In the genomic region with DNA sequence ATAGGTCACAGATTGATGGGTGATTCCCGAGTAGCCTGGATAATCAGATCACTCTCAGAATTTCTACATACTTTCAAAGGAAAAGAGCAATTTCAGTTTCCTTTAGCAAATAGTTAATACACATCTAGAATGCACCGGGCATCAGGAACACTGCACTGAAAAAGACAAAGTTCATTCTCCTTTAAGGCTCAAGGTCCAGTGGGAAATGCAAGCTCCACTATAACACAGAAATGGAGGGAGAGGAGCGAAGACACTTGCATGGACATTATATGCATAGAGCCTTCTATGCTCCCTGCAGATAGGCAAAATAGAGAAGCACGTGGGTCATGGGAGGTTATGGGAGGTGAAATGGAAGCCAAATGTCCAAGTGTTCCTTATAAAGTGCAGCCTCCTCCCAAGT, we compare ENCODE assay signal across 25 cellular contexts. TPM values are rescaled to one million over a fixed set of nuclear protein-coding genes. Genes with fewer than 3 reads are reported as not detected.
DNase-seq lines count a peak whose midpoint lies in the region; ATAC-seq and TF ChIP-seq lines count a peak whose summit lies in the region.
"Had no signal": no experiment of that assay in that cellular context is flagged by ENCODE, and none has a peak within 500 bp of the region (broad histone marks: within the 10 kb centered on the region; RNA-seq: fewer than 3 reads in every experiment).

No MANE protein-coding gene starts in this region.

- peak overlapping the region; percentile 70 for H3K4me3 Mint-ChIP-seq in natural killer cell
- no peak overlapping the region for H3K4me3 Mint-ChIP-seq in natural killer cell treated with Interleukin-12 subunit alpha and Interleukin-12 subunit beta and Interleukin-15 and Interleukin-18, amount 100 ng/mL, for 72 hours
- H3K4me3 Mint-ChIP-seq in immature natural killer cell = peak overlapping the region in 4 of 5 donors; percentile 12 to 83 (median 48)
- H3K4me3 Mint-ChIP-seq: CD14-positive monocyte; CD4-positive, alpha-beta memory T cell; CD4-positive, CD25-positive, alpha-beta regulatory T cell had no signal

- H3K4ac ChIP-seq in neuronal stem cell (ENCODE audit: low read length) = no peak overlapping the region
- no peak overlapping the region for H3K4ac ChIP-seq in trophoblast cell (ENCODE audit: low read depth, low read length)

- no peak overlapping the region for H4K8ac ChIP-seq in neuronal stem cell (ENCODE audit: low read depth, low read length)
- H4K8ac ChIP-seq in trophoblast cell (ENCODE audit: low read depth, low read length) = no peak overlapping the region

- H3K4me2 ChIP-seq in neuronal stem cell (ENCODE audit: insufficient read depth, low read length, poor library complexity, severe bottlenecking) (no peak overlapping the region), trophoblast cell (ENCODE audit: low read length) (no peak overlapping the region)
- H3K4me2 ChIP-seq: BLaER1 had no signal

- H3K27me3 ChIP-seq in neuronal stem cell (ENCODE audit: control insufficient read depth in 3 of 3, insufficient read depth in 3 of 3, low read depth in 1 of 3, low read length in 3 of 3) = no peaks in the 10 kb centered on the region
- H3K27me3 ChIP-seq in trophoblast cell (ENCODE audit: insufficient read depth, low read length) = no peaks in the 10 kb centered on the region
- H3K27me3 ChIP-seq: BE2C, BLaER1 had no signal

- H3K9ac ChIP-seq in neuronal stem cell (ENCODE audit: low read depth, low read length, poor library complexity) (no peak overlapping the region), trophoblast cell (ENCODE audit: low read length) (no peak overlapping the region)
- H3K9ac ChIP-seq: BLaER1 had no signal

- no peak overlapping the region for H4K91ac ChIP-seq in neuronal stem cell (ENCODE audit: low read depth, low read length, poor library complexity)
- no peak overlapping the region for H4K91ac ChIP-seq in trophoblast cell (ENCODE audit: low read depth, low read length)

- no peak overlapping the region for H2BK15ac ChIP-seq in neuronal stem cell (ENCODE audit: low read length)

- H3K36me3 Mint-ChIP-seq in natural killer cell (no peaks in the 10 kb centered on the region), immature natural killer cell (peaks cover 0 to 12% (median 7%) of the 10 kb centered on the region in 3 donors)
- no peaks in the 10 kb centered on the region for H3K36me3 Mint-ChIP-seq in natural killer cell treated with Interleukin-12 subunit alpha and Interleukin-12 subunit beta and Interleukin-15 and Interleukin-18, amount 100 ng/mL, for 72 hours
- H3K36me3 Mint-ChIP-seq: CD14-positive monocyte; CD4-positive, alpha-beta memory T cell; CD4-positive, CD25-positive, alpha-beta regulatory T cell; CD8-positive, alpha-beta memory T cell had no signal

- H3K27ac Mint-ChIP-seq in natural killer cell = peak overlapping the region; percentile 72 to 85
- H3K27ac Mint-ChIP-seq in natural killer cell treated with Interleukin-12 subunit alpha and Interleukin-12 subunit beta and Interleukin-15 and Interleukin-18, amount 100 ng/mL, for 72 hours = no peak overlapping the region
- peak overlapping the region; percentile 87 to 97 (median 90) for H3K27ac Mint-ChIP-seq in immature natural killer cell
- H3K27ac Mint-ChIP-seq: CD14-positive monocyte; CD4-positive, alpha-beta memory T cell; CD4-positive, CD25-positive, alpha-beta regulatory T cell had no signal

- H3K4me3 ChIP-seq in neuronal stem cell (ENCODE audit: low read length in 2 of 2) (no peak overlapping the region), trophoblast cell (ENCODE audit: low read depth, low read length) (no peak overlapping the region)
- H3K4me3 ChIP-seq: BLaER1, GM12878 had no signal

- H3K4me1 Mint-ChIP-seq in natural killer cell (peaks cover 55 to 65% of the 10 kb centered on the region in 2 donors), immature natural killer cell (peaks cover 63 to 71% of the 10 kb centered on the region in 2 donors)
- H3K4me1 Mint-ChIP-seq in natural killer cell treated with Interleukin-12 subunit alpha and Interleukin-12 subunit beta and Interleukin-15 and Interleukin-18, amount 100 ng/mL, for 72 hours (ENCODE audit: low read depth in 2 of 2) = peaks cover 43 to 47% of the 10 kb centered on the region in 2 donors
- H3K4me1 Mint-ChIP-seq: CD14-positive monocyte; CD4-positive, CD25-positive, alpha-beta regulatory T cell had no signal

- H3K36me3 ChIP-seq in neuronal stem cell (replicated peaks in 1 of 2; ENCODE audit: control insufficient read depth in 2 of 2, insufficient read depth in 2 of 2, low read length in 2 of 2) (no peaks in the 10 kb centered on the region), trophoblast cell (ENCODE audit: control insufficient read depth in 1 of 2, insufficient read depth in 2 of 2, low read length in 2 of 2) (no peaks in the 10 kb centered on the region)
- H3K36me3 ChIP-seq: BE2C, BLaER1 had no signal

- ATAC-seq in natural killer cell = no peak
- no peak for ATAC-seq in natural killer cell treated with Interleukin-12 subunit alpha and Interleukin-12 subunit beta and Interleukin-15 and Interleukin-18, amount 100 ng/mL, for 72 hours
- ATAC-seq: GM12878 had no signal

- H3K9me3 Mint-ChIP-seq in natural killer cell = no peaks in the 10 kb centered on the region
- H3K9me3 Mint-ChIP-seq in natural killer cell treated with Interleukin-12 subunit alpha and Interleukin-12 subunit beta and Interleukin-15 and Interleukin-18, amount 100 ng/mL, for 72 hours = no peaks in the 10 kb centered on the region
- H3K9me3 Mint-ChIP-seq in immature natural killer cell = no peaks in the 10 kb centered on the region
- H3K9me3 Mint-ChIP-seq: CD4-positive, alpha-beta memory T cell; CD4-positive, CD25-positive, alpha-beta regulatory T cell; CD8-positive, alpha-beta memory T cell had no signal

- DNase-seq in natural killer cell = no peak
- no peak for DNase-seq in natural killer cell treated with Interleukin-12 subunit alpha and Interleukin-12 subunit beta and Interleukin-15 and Interleukin-18, amount 100 ng/mL, for 72 hours (ENCODE audit: low spot score)
- no peak for DNase-seq in immature natural killer cell
- no peak for DNase-seq in neuronal stem cell (ENCODE audit: low spot score)
- DNase-seq in COLO668 (lab: John Stamatoyannopoulos, UW; ENCODE audit: unreplicated experiment) = no peak
- DNase-seq in trophoblast cell = no peak
- DNase-seq in DMS79 (lab: John Stamatoyannopoulos, UW) = no peak
- DNase-seq: 8988T; ACHN; BE2C; C1 segment of cervical spinal cord; Caco-2; Calu3; CD4-positive, CD25-positive, alpha-beta regulatory T cell; DND-41; EL; GDM1 had no signal

- H3K79me1 ChIP-seq in neuronal stem cell (ENCODE audit: low read depth, low read length) = no peaks in the 10 kb centered on the region
- H3K79me1 ChIP-seq in trophoblast cell (ENCODE audit: low read length) = no peaks in the 10 kb centered on the region

- peak overlapping the region; percentile 19 for H2AK5ac ChIP-seq in neuronal stem cell (ENCODE audit: low read depth, low read length)
- no peak overlapping the region for H2AK5ac ChIP-seq in trophoblast cell (ENCODE audit: low read length)

- H2BK5ac ChIP-seq in neuronal stem cell (ENCODE audit: low read length) (no peak overlapping the region), trophoblast cell (ENCODE audit: low read depth, low read length, poor library complexity) (no peak overlapping the region)

- H3K27me3 Mint-ChIP-seq in natural killer cell (ENCODE audit: low read depth in 2 of 2) (no peaks in the 10 kb centered on the region), immature natural killer cell (ENCODE audit: low read depth in 3 of 3) (peaks cover 3 to 12% (median 5%) of the 10 kb centered on the region in 3 donors)
- H3K27me3 Mint-ChIP-seq in natural killer cell treated with Interleukin-12 subunit alpha and Interleukin-12 subunit beta and Interleukin-15 and Interleukin-18, amount 100 ng/mL, for 72 hours = no peaks in the 10 kb centered on the region

- no peaks in the 10 kb centered on the region for H3K79me2 ChIP-seq in trophoblast cell (ENCODE audit: control insufficient read depth, insufficient read depth, low read length, poor library complexity)

- H3K23ac ChIP-seq in neuronal stem cell (ENCODE audit: low read depth, low read length, poor library complexity) (no peak overlapping the region), trophoblast cell (ENCODE audit: low read length) (no peak overlapping the region)

- H2BK12ac ChIP-seq in neuronal stem cell (ENCODE audit: low read length) = no peak overlapping the region
- H2BK12ac ChIP-seq in trophoblast cell (ENCODE audit: low read length) = no peak overlapping the region

- H2BK120ac ChIP-seq in neuronal stem cell (ENCODE audit: low read depth, low read length) (no peak overlapping the region), trophoblast cell (ENCODE audit: insufficient read depth, low read length, poor library complexity) (no peak overlapping the region)

- H3K18ac ChIP-seq in neuronal stem cell (ENCODE audit: low read length) (no peak overlapping the region), trophoblast cell (ENCODE audit: low read length) (no peak overlapping the region)

- no CpG with 5 or more reads among the region's 4 CpGs for WGBS in neuronal stem cell (ENCODE audit: extremely low coverage in 2 of 2, insufficient read length in 2 of 2, insufficient replicate concordance in 1 of 2), 2 donors
- whole genome bisulfite sequencing in trophoblast cell (ENCODE audit: extremely low coverage, insufficient coverage, insufficient read length) = no CpG with 5 or more reads among the region's 4 CpGs

- intact Hi-C loops in natural killer cell (cut with micrococcal nuclease) = loop anchor here (2.0 kb wide), 1 partner anchor 155 kb away; no protein-coding TSS in a partner anchor

- no peak overlapping the region for H3K27ac ChIP-seq in neuronal stem cell (replicated peaks; ENCODE audit: low read length)
- no peak overlapping the region for H3K27ac ChIP-seq in trophoblast cell (ENCODE audit: low read depth, low read length)
- H3K27ac ChIP-seq: BLaER1 had no signal

- no peak for TF ChIP-seq CTCF in natural killer cell (IDR thresholded peaks at IDR 0.05)

- no peaks in the 10 kb centered on the region for H3K4me1 ChIP-seq in neuronal stem cell (ENCODE audit: control insufficient read depth in 2 of 2, insufficient read depth in 1 of 2, low read depth in 1 of 2, low read length in 2 of 2)
- H3K4me1 ChIP-seq in trophoblast cell (ENCODE audit: control insufficient read depth in 1 of 2, insufficient read depth in 2 of 2, low read length in 2 of 2) = peaks cover 0 to 2% of the 10 kb centered on the region in 2 experiments
- H3K4me1 ChIP-seq: BE2C had no signal

- no peak overlapping the region for H4K12ac ChIP-seq in trophoblast cell (ENCODE audit: low read depth, low read length)

- H3K14ac ChIP-seq in neuronal stem cell (ENCODE audit: low read length) = no peak overlapping the region
- no peak overlapping the region for H3K14ac ChIP-seq in trophoblast cell (ENCODE audit: low read length)

- H2AFZ ChIP-seq in neuronal stem cell (ENCODE audit: low read length) = no peak overlapping the region
- no peak overlapping the region for H2AFZ ChIP-seq in trophoblast cell (ENCODE audit: insufficient read depth, low read length, poor library complexity)

- no peaks in the 10 kb centered on the region for H3K9me3 ChIP-seq in neuronal stem cell (replicated peaks in 1 of 2; ENCODE audit: control insufficient read depth in 2 of 2, insufficient read depth in 1 of 2, low read depth in 1 of 2, low read length in 2 of 2)
- H3K9me3 ChIP-seq in trophoblast cell (ENCODE audit: insufficient read depth, low read depth, low read length) = no peaks in the 10 kb centered on the region
- H3K9me3 ChIP-seq: BE2C, BLaER1, Caco-2 had no signal

RNA-seq across cellular contexts. Expression of gene SLC9A4, which starts 49.1 kb away (rescaled TPM):
- total RNA-seq in natural killer cell = under 1 TPM in 2 of 3 donors, not detected in 1; 0.19 to 0.38 TPM
- under 1 TPM; 0.10 to 0.14 TPM for total RNA-seq in natural killer cell treated with Interleukin-12 subunit alpha and Interleukin-12 subunit beta and Interleukin-15 and Interleukin-18, amount 100 ng/mL, for 72 hours
- polyA plus RNA-seq in immature natural killer cell = not detected
- polyA plus RNA-seq in neuronal stem cell (2013, experiment 1 of 2) = not detected
- polyA plus RNA-seq in neuronal stem cell (2013, experiment 2 of 2) = not detected
- polyA plus RNA-seq in trophoblast cell (2013) = 0.15 TPM in 2 replicates
- total RNA-seq: CD4-positive, CD25-positive, alpha-beta regulatory T cell; CD8-positive, alpha-beta memory T cell; Daoy; G401 had no signal
- polyA plus RNA-seq: AG04450; CD14-positive monocyte; CD4-positive, alpha-beta memory T cell; CD4-positive, CD25-positive, alpha-beta regulatory T cell; CD8-positive, alpha-beta memory T cell; GM12878 had no signal

Comparison
In these comparisons a context has a peak if more than half of its experiments do, and no peak if none do; other contexts are left out.
1. H3K27ac Mint-ChIP-seq: peak in natural killer cell (2 of 2) and immature natural killer cell (6 of 6); none in natural killer cell treated with Interleukin-12 subunit alpha and Interleukin-12 subunit beta and Interleukin-15 and Interleukin-18, amount 100 ng/mL, for 72 hours (0 of 2).